Comparison of ENCODE assay signal across 16 cellular contexts in genomic region chr17:57655564-57655963, GRCh38.
"Had no signal": no experiment of that assay in that cellular context is flagged by ENCODE, and none has a peak within 500 bp of the region (broad histone marks: within the 10 kb centered on the region; RNA-seq: fewer than 3 reads in every experiment).

No MANE protein-coding gene starts in this region.

- H3K9me3 ChIP-seq: gastroesophageal sphincter, lower lobe of right lung, right lobe of liver, thoracic aorta had no signal

- ATAC-seq: gastroesophageal sphincter, left colon, lower lobe of right lung, right lobe of liver, WTC11 had no signal

- H3K27ac ChIP-seq: brain microvascular endothelial cell, gastroesophageal sphincter, lower lobe of right lung, neural progenitor cell, right lobe of liver, thoracic aorta had no signal

- H3K4me3 Mint-ChIP-seq: activated naive CD8-positive, alpha-beta T cell treated with anti-CD3 and anti-CD28 coated beads for 36 hours; neural progenitor cell; T-helper 1 cell treated with Interleukin-12 subunit alpha and Interleukin-12 subunit beta and Interleukin-4 antibody, amounts not matched to agents 30 μg/mL and 1 μg/mL, for 36 hours; WTC11 had no signal

- H3K27me3 Mint-ChIP-seq: activated naive CD8-positive, alpha-beta T cell treated with anti-CD3 and anti-CD28 coated beads for 36 hours had no signal

- H3K27ac Mint-ChIP-seq: activated naive CD8-positive, alpha-beta T cell treated with anti-CD3 and anti-CD28 coated beads for 36 hours; T-helper 1 cell treated with Interleukin-12 subunit alpha and Interleukin-12 subunit beta and Interleukin-4 antibody, amounts not matched to agents 30 μg/mL and 1 μg/mL, for 36 hours; WTC11 had no signal

- H3K27me3 ChIP-seq: brain microvascular endothelial cell, gastroesophageal sphincter, neural progenitor cell, right lobe of liver had no signal

- H3K36me3 Mint-ChIP-seq: activated naive CD8-positive, alpha-beta T cell treated with anti-CD3 and anti-CD28 coated beads for 36 hours; WTC11 had no signal

- H3K4me3 ChIP-seq: gastroesophageal sphincter, lower lobe of right lung, neural progenitor cell, right lobe of liver, thoracic aorta had no signal

- H3K4me1 ChIP-seq: gastroesophageal sphincter, lower lobe of right lung, right lobe of liver had no signal

- DNase-seq: activated CD4-positive, alpha-beta T cell treated with anti-CD3 and anti-CD28 coated beads for 4 hours; activated CD8-positive, alpha-beta memory T cell treated with anti-CD3 and anti-CD28 coated beads for 24 hours; activated gamma-delta T cell treated with Interleukin-2 at 50 U/mL for 16 hours; activated naive CD8-positive, alpha-beta T cell treated with anti-CD3 and anti-CD28 coated beads for 36 hours; brain microvascular endothelial cell; dermis blood vessel endothelial cell; erythroblast; left colon; lower lobe of right lung; midbrain; right lobe of liver had no signal

- H3K36me3 ChIP-seq: brain microvascular endothelial cell, lower lobe of right lung, neural progenitor cell, right lobe of liver, thoracic aorta had no signal

- H3K9me3 Mint-ChIP-seq: activated naive CD8-positive, alpha-beta T cell treated with anti-CD3 and anti-CD28 coated beads for 36 hours; neural progenitor cell; T-helper 1 cell treated with Interleukin-12 subunit alpha and Interleukin-12 subunit beta and Interleukin-4 antibody, amounts not matched to agents 30 μg/mL and 1 μg/mL, for 36 hours; WTC11 had no signal
